ENCODE assay signal across 8 cellular contexts in the genomic region with DNA sequence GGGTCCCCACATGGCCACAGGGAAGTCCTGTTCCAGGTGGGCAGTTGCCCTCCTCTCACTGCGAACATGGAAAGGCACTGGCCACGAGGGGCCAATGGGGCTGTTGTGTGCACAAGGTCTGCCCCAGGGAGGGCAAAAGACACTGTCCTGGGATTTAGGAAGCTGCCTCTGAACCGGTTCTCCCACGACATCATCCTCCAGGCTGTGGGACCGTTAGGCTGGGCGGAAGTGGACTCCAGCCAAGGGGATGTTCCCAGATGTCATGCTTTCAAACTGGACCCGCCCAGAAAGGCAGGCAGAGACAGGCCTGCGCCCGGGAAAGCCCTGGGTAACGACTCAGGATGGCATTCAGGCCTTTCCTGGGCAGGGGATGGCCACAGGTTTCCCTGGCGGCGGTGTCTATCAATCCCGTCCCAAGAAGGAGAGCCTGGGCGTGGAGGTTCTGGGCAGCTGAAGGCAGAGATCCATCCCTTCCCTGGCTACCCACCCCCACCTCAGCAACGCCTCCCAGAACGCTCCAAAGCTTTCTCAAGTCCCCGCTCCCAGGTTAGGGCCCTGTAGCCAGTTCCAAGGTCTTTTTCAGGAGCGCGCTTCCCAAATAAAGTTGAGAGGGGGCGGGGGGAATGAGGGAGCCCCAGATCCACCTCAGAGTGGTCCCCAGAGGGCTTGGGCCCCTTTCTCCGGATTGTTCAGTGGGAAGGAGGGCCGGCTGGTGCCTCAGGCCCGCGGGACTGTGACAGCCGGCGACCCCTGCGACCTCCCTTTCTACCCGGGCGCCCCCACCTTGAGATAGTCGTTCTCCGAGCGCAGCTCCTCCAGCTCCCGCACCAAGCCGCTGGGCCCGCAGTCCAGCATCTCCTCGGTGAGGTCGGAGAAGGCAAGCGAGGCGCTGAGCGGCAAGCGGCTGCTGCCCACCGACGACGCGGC. TPM values are rescaled to one million over a fixed set of nuclear protein-coding genes. Genes with fewer than 3 reads are reported as not detected.
DNase-seq lines count a peak whose midpoint lies in the region; ATAC-seq and TF ChIP-seq lines count a peak whose summit lies in the region.

No MANE protein-coding gene starts in this region.

- TF ChIP-seq CTCF in PC-3 (conservative IDR thresholded peaks at IDR 0.05; ENCODE audit: low read depth, low read length) = no peak
- TF ChIP-seq CTCF in chondrocyte (IDR thresholded peaks at IDR 0.05) = no peak

- H3K36me3 Mint-ChIP-seq in chondrocyte (ENCODE audit: low read depth) = no peaks in the 10 kb centered on the region

- CTCF ChIA-PET in PC-3 (lab: Charles Lee) = interaction anchor here (0.6 kb wide), 1 partner anchor 70 kb away, joined by 4 read pairs; no protein-coding TSS in a partner anchor

- TSS peak; percentile 90 for BruUV-seq in PC-3 (replicated peaks; lab: Mats Ljungman, UMichigan)

- H3K9me3 Mint-ChIP-seq in chondrocyte (ENCODE audit: low read depth) = no peaks in the 10 kb centered on the region

- peak overlapping the region; percentile 77 for H2AFZ ChIP-seq in PC-3 (ENCODE audit: low read length)

- DNase-seq in AG08396 (ENCODE audit: low spot score) = peak; percentile 90
- peak; percentile 83 for DNase-seq in H4 (ENCODE audit: low spot score)
- peak; percentile 95 for DNase-seq in PC-3
- no peak for DNase-seq in chondrocyte (ENCODE audit: low spot score)
- DNase-seq in kidney glomerular epithelial cell (lab: John Stamatoyannopoulos, UW) = peak; percentile 57
- peak; percentile 58 for DNase-seq in smooth muscle cell of the brain vasculature (ENCODE audit: low read depth, low spot score)
- DNase-seq in GF-D8 (lab: John Stamatoyannopoulos, UW) = no peak
- no peak for DNase-seq in NCI-H1436 (lab: John Stamatoyannopoulos, UW)

- intact Hi-C loops in PC-3 (cut with micrococcal nuclease) = loop anchor here (10.0 kb wide), 1 partner anchor 257 kb away; a partner anchor contains a TSS

- peaks cover 48% of the 10 kb centered on the region for H3K4me1 Mint-ChIP-seq in chondrocyte (ENCODE audit: low read depth)

- H3K27me3 ChIP-seq in PC-3 (ENCODE audit: low read length) = no peaks in the 10 kb centered on the region

- peak overlapping the region; percentile 67 for H3K27ac Mint-ChIP-seq in chondrocyte (ENCODE audit: unreplicated experiment)

- H3K4me1 ChIP-seq in PC-3 (ENCODE audit: insufficient read depth, low read length) = peaks cover 22% of the 10 kb centered on the region

- H3K4me2 ChIP-seq in PC-3 (ENCODE audit: low read length) = peak overlapping the region; percentile 80

- no peaks in the 10 kb centered on the region for H3K27me3 Mint-ChIP-seq in chondrocyte (ENCODE audit: low read depth)

- ATAC-seq in PC-3 = peak; percentile 59

- 0 out of 2 replicates have a peak, but pooled peaks cover 4% of the 10 kb centered on the region for H4K20me1 ChIP-seq in PC-3 (ENCODE audit: low read length)

- peak overlapping the region; percentile 75 for H3K4me3 Mint-ChIP-seq in chondrocyte (ENCODE audit: unreplicated experiment)

- no peaks in the 10 kb centered on the region for H3F3A ChIP-seq in PC-3 (ENCODE audit: low read length, unreplicated experiment)

- peaks cover 50% of the 10 kb centered on the region for H3K79me2 ChIP-seq in PC-3 (ENCODE audit: low read length)

- no peaks in the 10 kb centered on the region for H3K9me2 ChIP-seq in PC-3 (replicated peaks; ENCODE audit: low read length)

- H3K36me3 ChIP-seq in PC-3 (ENCODE audit: low read depth, low read length) = 0 out of 2 replicates have a peak, but pooled peaks cover 3% of the 10 kb centered on the region

- H3K27ac ChIP-seq in PC-3 (ENCODE audit: low read length) = peak overlapping the region; percentile 47

- POLR2A ChIA-PET in PC-3 (lab: Charles Lee; ENCODE audit: unreplicated experiment) = no interaction called here

- peak overlapping the region; percentile 81 for H3K4me3 ChIP-seq in PC-3 (ENCODE audit: low read length)

- no peaks in the 10 kb centered on the region for H3K9me3 ChIP-seq in PC-3 (ENCODE audit: low read length)

- peak overlapping the region; percentile 61 for H3K9ac ChIP-seq in PC-3 (ENCODE audit: low read length)

RNA-seq across cellular contexts. Expression of a gene that starts 13.8 kb away (rescaled TPM):
- total RNA-seq in H4 (2014; rRNA removed; shearing (Covaris generic)) = not detected in 2 replicates
- total RNA-seq in PC-3 (2014; rRNA removed) = not detected in 2 replicates
- not detected in 3 replicates for total RNA-seq in chondrocyte

Comparison
In these comparisons a context has a peak if more than half of its experiments do, and no peak if none do; other contexts are left out.
1. DNase-seq: peak in AG08396 (single experiment), H4 (single experiment), PC-3 (single experiment), kidney glomerular epithelial cell (single experiment) and smooth muscle cell of the brain vasculature (single experiment); none in chondrocyte (single experiment), GF-D8 (single experiment) and NCI-H1436 (single experiment).